ENCODE assay signal across 14 cellular contexts in genomic region chr2:98691307-98691706, GRCh38. TPM values are rescaled to one million over a fixed set of nuclear protein-coding genes. Genes with fewer than 3 reads are reported as not detected.
DNase-seq lines count a peak whose midpoint lies in the region; ATAC-seq and TF ChIP-seq lines count a peak whose summit lies in the region.
"Had no signal": no experiment of that assay in that cellular context is flagged by ENCODE, and none has a peak within 500 bp of the region (broad histone marks: within the 10 kb centered on the region; RNA-seq: fewer than 3 reads in every experiment).

No MANE protein-coding gene starts in this region.

- H3K36me3 Mint-ChIP-seq in CD4-positive, CD25-positive, alpha-beta regulatory T cell: peaks cover 17% of the 10 kb centered on the region

- in situ Hi-C loops in GM23248 (cut with MboI): no loop called here

- peak overlapping the region in 2 of 3 donors; percentile 56 to 83 for H3K27ac Mint-ChIP-seq in CD4-positive, CD25-positive, alpha-beta regulatory T cell

- H3K4me1 Mint-ChIP-seq in CD4-positive, CD25-positive, alpha-beta regulatory T cell: peaks cover 11 to 87% (median 68%) of the 10 kb centered on the region in 4 donors

- no peak overlapping the region for H3K27ac ChIP-seq in CD4-positive, CD25-positive, alpha-beta regulatory T cell (ENCODE audit: insufficient read depth, low read length, poor library complexity, severe bottlenecking)
- no peak overlapping the region for H3K27ac ChIP-seq in GM23248
- no peak overlapping the region for H3K27ac ChIP-seq in body of pancreas
- H3K27ac ChIP-seq: colonic mucosa had no signal

- H3K9ac ChIP-seq in GM23248: no peak overlapping the region

- H3K27me3 Mint-ChIP-seq in CD4-positive, CD25-positive, alpha-beta regulatory T cell: no peaks in the 10 kb centered on the region

- ATAC-seq in CD4-positive, CD25-positive, alpha-beta regulatory T cell (ENCODE audit: low read depth in 2 of 2): peak; percentile 67 to 69
- ATAC-seq in body of pancreas (peak; percentile 69), HG03354 (IDR thresholded peaks at IDR 0.05; ENCODE audit: poor library complexity, severe bottlenecking, unreplicated experiment) (no peak), GM21381 (IDR thresholded peaks at IDR 0.05; ENCODE audit: unreplicated experiment) (no peak), HG03521 (IDR thresholded peaks at IDR 0.05; ENCODE audit: unreplicated experiment) (no peak)

- no peaks in the 10 kb centered on the region for H3K9me2 ChIP-seq in GM23248 (ENCODE audit: insufficient read depth)

- WGBS in GM23248 (ENCODE audit: low coverage in 1 of 2, low lambda C conversion rate in 2 of 2, missing lambda C conversion rate in 2 of 2), 2 experiments: 55 to 72% methylated on average over 3 of the region's 3 CpGs
- 87 to 89% methylated on average over 3 of the region's 3 CpGs for WGBS in body of pancreas, 2 donors

- no peaks in the 10 kb centered on the region for H4K20me1 ChIP-seq in GM23248 (ENCODE audit: insufficient read depth)

- H2AFZ ChIP-seq in GM23248: no peak overlapping the region

- H3F3A ChIP-seq in GM23248 (ENCODE audit: insufficient read depth): no peaks in the 10 kb centered on the region

- H3K4me3 Mint-ChIP-seq in CD4-positive, CD25-positive, alpha-beta regulatory T cell: peak overlapping the region in 1 of 4 donors; percentile 41

- no peak overlapping the region for H3K4me2 ChIP-seq in GM23248 (ENCODE audit: unreplicated experiment)

- no peak for TF ChIP-seq POLR2A in body of pancreas (IDR thresholded peaks at IDR 0.05)

- H3K27me3 ChIP-seq in CD4-positive, CD25-positive, alpha-beta regulatory T cell (ENCODE audit: control insufficient read depth, insufficient read depth, low read length): no peaks in the 10 kb centered on the region
- H3K27me3 ChIP-seq in GM23248 (replicated peaks; ENCODE audit: insufficient read depth) (no peaks in the 10 kb centered on the region), body of pancreas (no peaks in the 10 kb centered on the region)
- H3K27me3 ChIP-seq: colonic mucosa had no signal

- H3K36me3 ChIP-seq in CD4-positive, CD25-positive, alpha-beta regulatory T cell (ENCODE audit: control insufficient read depth, insufficient read depth, low read length): no peaks in the 10 kb centered on the region
- H3K36me3 ChIP-seq in GM23248 (ENCODE audit: low read depth): no peaks in the 10 kb centered on the region
- H3K36me3 ChIP-seq in body of pancreas (replicated peaks in 1 of 2; ENCODE audit: insufficient read depth in 1 of 2, low read depth in 2 of 2): no peaks in the 10 kb centered on the region
- H3K36me3 ChIP-seq: colonic mucosa had no signal

- peaks cover 27% of the 10 kb centered on the region for H3K4me1 ChIP-seq in CD4-positive, CD25-positive, alpha-beta regulatory T cell (ENCODE audit: control insufficient read depth, insufficient read depth, low read length, poor library complexity, severe bottlenecking)
- H3K4me1 ChIP-seq in GM23248 (ENCODE audit: insufficient read depth) (no peaks in the 10 kb centered on the region), body of pancreas (peaks cover 57% of the 10 kb centered on the region)
- H3K4me1 ChIP-seq: colonic mucosa had no signal

- TF ChIP-seq CTCF in body of pancreas (IDR thresholded peaks at IDR 0.05): no peak

- H3K4me3 ChIP-seq in CD4-positive, CD25-positive, alpha-beta regulatory T cell (ENCODE audit: low read depth, low read length): no peak overlapping the region
- no peak overlapping the region for H3K4me3 ChIP-seq in GM23248
- H3K4me3 ChIP-seq in body of pancreas: no peak overlapping the region
- H3K4me3 ChIP-seq: colonic mucosa had no signal

- no peaks in the 10 kb centered on the region for H3K9me3 ChIP-seq in CD4-positive, CD25-positive, alpha-beta regulatory T cell (ENCODE audit: control insufficient read depth in 2 of 2, low read length in 2 of 2)
- H3K9me3 ChIP-seq in GM23248 (ENCODE audit: low read depth) (no peaks in the 10 kb centered on the region), body of pancreas (no peaks in the 10 kb centered on the region)
- H3K9me3 ChIP-seq: colonic mucosa had no signal

- DNase-seq in CD4-positive, CD25-positive, alpha-beta regulatory T cell: no peak
- DNase-seq in GM23248 (peak; percentile 8), body of pancreas (no peak), lung microvascular endothelial cell (ENCODE audit: low read depth in 2 of 2) (peak; percentile 66 to 93), NCI-H524 treated with DMSO at 0.1 percent for 48 hours (lab: John Stamatoyannopoulos, UW) (no peak)
- DNase-seq: activated gamma-delta T cell, C1 segment of cervical spinal cord, colonic mucosa, NCI-H1436, right cardiac atrium, SHP77 treated with DMSO at 0.1 percent for 48 hours had no signal

- H3K79me2 ChIP-seq in GM23248 (ENCODE audit: insufficient read depth): no peaks in the 10 kb centered on the region

- H3K9me3 Mint-ChIP-seq in CD4-positive, CD25-positive, alpha-beta regulatory T cell: no peaks in the 10 kb centered on the region

- intact Hi-C loops in body of pancreas (cut with DNase I): no loop called here

RNA-seq across cellular contexts. Expression of gene MGAT4A, which starts 39.6 kb away (rescaled TPM):
- total RNA-seq in CD4-positive, CD25-positive, alpha-beta regulatory T cell: 105 TPM
- polyA plus RNA-seq in CD4-positive, CD25-positive, alpha-beta regulatory T cell: 100 to 1,000 TPM; 101 to 143 (median 129) TPM
- under 0.01 TPM in 1 of 2 replicates, not detected in the other for total RNA-seq in GM23248 (2014; rRNA removed; shearing (Covaris generic))
- not detected in 2 replicates for polyA plus RNA-seq in GM23248 (2016; fragmentation: Nextera tagmentation; extraction: Ambion mirVana)
- total RNA-seq in body of pancreas: 10 to 100 TPM; 40.5 to 72.4 TPM
- total RNA-seq in lung microvascular endothelial cell: 3.8 and 10.9 TPM in 2 replicates

Comparison
In these comparisons a context has a peak if more than half of its experiments do, and no peak if none do; other contexts are left out.
1. ATAC-seq: peak in CD4-positive, CD25-positive, alpha-beta regulatory T cell (2 of 2) and body of pancreas (single experiment); none in HG03354 (single experiment), GM21381 (single experiment) and HG03521 (single experiment).
2. DNase-seq: peak in GM23248 (single experiment) and lung microvascular endothelial cell (2 of 2); none in CD4-positive, CD25-positive, alpha-beta regulatory T cell (0 of 3), body of pancreas (0 of 4) and NCI-H524 treated with DMSO at 0.1 percent for 48 hours (single experiment).